Comparison of ENCODE assay signal across 9 cellular contexts in the genomic region with DNA sequence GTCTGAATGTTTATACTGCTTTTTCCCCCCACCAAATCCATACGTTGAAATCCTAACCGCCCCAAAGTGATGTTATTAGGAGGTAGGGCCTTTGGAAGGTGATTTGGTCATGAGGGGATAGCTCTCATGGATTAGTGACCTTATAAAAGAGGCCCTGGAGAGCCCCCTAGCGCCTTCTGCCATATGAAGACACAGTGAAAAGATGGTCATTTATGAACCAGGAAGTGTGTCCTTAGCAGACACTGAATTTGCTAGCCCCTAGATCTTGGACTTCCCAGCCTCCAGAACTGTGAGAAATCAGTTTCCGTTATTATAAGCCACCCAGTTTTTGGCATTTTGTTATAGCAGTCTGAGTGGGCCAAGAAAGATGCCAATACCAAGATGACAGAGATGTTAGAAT. TPM values are rescaled to one million over a fixed set of nuclear protein-coding genes. Genes with fewer than 3 reads are reported as not detected.
DNase-seq lines count a peak whose midpoint lies in the region; FAIRE-seq and TF ChIP-seq lines count a peak whose summit lies in the region.
"Had no signal": no experiment of that assay in that cellular context is flagged by ENCODE, and none has a peak within 500 bp of the region (broad histone marks: within the 10 kb centered on the region; RNA-seq: fewer than 3 reads in every experiment).

No MANE protein-coding gene starts in this region.

- no peak overlapping the region for H3K27ac ChIP-seq in SJCRH30

- H3K9me3 ChIP-seq in SJCRH30 (replicated peaks), result no peaks in the 10 kb centered on the region

- TF ChIP-seq CTCF in fibroblast of villous mesenchyme (IDR thresholded peaks at IDR 0.05; ENCODE audit: insufficient read depth, low read depth, low read length), result peak; percentile 32

- H3K4me3 ChIP-seq in SJCRH30 (no peak overlapping the region), fibroblast of villous mesenchyme (ENCODE audit: low read depth, low read length) (no peak overlapping the region)

- no peaks in the 10 kb centered on the region for H3K4me1 ChIP-seq in SJCRH30

- no peak for TF ChIP-seq POLR2A in H54 (IDR thresholded peaks at IDR 0.05; ENCODE audit: low read depth, low read length)

- H3K36me3 ChIP-seq in SJCRH30, result no peaks in the 10 kb centered on the region

- DNase-seq in COLO668 (lab: John Stamatoyannopoulos, UW; ENCODE audit: unreplicated experiment) (peak; percentile 28), H54 (ENCODE audit: insufficient read length, low spot score) (no peak), SJCRH30 (peak; percentile 66 to 82), fibroblast of villous mesenchyme (ENCODE audit: low read depth) (peak; percentile 53), NCI-H1694 treated with DMSO at 0.1 percent for 48 hours (lab: John Stamatoyannopoulos, UW) (no peak), NCI-H774 (lab: John Stamatoyannopoulos, UW) (no peak), RCC 7860 (ENCODE audit: low spot score) (no peak)
- no peak for DNase-seq in activated effector memory CD4-positive, alpha-beta T cell treated with anti-CD3 and anti-CD28 coated beads, Interleukin-2, amount 50 U/mL, for 16 hours
- DNase-seq: T-cell had no signal

- H3K27me3 ChIP-seq in SJCRH30, result no peaks in the 10 kb centered on the region

- FAIRE-seq in H54 (lab: Jason Lieb, UNC), result peak; percentile 48
- FAIRE-seq in RCC 7860 (lab: Jason Lieb, UNC), result no peak

RNA-seq across cellular contexts. Expression of gene TSN, which starts 7.2 kb away (rescaled TPM):
- 128 and 131 TPM in 2 replicates for total RNA-seq in SJCRH30 (2014; rRNA removed; shearing (Covaris generic))
- total RNA-seq in fibroblast of villous mesenchyme, result 46.4 and 65.2 TPM in 2 replicates

RNA-seq across cellular contexts. Expression of gene NIFK, which starts 11.5 kb away (rescaled TPM):
- 115 and 118 TPM in 2 replicates for total RNA-seq in SJCRH30 (2014; rRNA removed; shearing (Covaris generic))
- 34.1 and 50.1 TPM in 2 replicates for total RNA-seq in fibroblast of villous mesenchyme

Comparison
In these comparisons a context has a peak if more than half of its experiments do, and no peak if none do; other contexts are left out.
1. DNase-seq: peak in COLO668 (single experiment), SJCRH30 (2 of 2) and fibroblast of villous mesenchyme (single experiment); none in H54 (single experiment), NCI-H1694 treated with DMSO at 0.1 percent for 48 hours (single experiment), activated effector memory CD4-positive, alpha-beta T cell treated with anti-CD3 and anti-CD28 coated beads, Interleukin-2, amount 50 U/mL, for 16 hours (single experiment), NCI-H774 (single experiment) and RCC 7860 (single experiment).